ENCODE assay signal across 34 cellular contexts in the genomic region with DNA sequence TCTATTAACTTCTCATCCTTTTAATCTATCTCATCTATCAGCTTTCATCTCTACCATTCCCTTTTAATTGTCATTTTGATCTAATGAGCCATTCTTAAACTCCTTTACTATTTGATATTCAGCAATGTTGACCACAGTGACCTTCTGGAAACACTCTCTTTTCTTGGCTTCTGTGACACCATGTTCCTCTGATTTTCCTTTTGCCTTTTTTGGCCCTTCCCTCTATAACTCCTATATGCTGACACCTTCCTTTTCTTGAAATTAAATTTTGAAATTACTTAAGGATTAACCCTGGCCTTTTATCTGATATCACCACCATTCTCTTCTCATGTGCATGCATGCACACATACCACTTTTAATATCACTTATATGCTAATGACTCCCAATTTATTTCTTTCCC. TPM values are rescaled to one million over a fixed set of nuclear protein-coding genes. Genes with fewer than 3 reads are reported as not detected.
"Had no signal": no experiment of that assay in that cellular context is flagged by ENCODE, and none has a peak within 500 bp of the region (broad histone marks: within the 10 kb centered on the region; RNA-seq: fewer than 3 reads in every experiment).

No MANE protein-coding gene starts in this region.

- H3K27me3 Mint-ChIP-seq: activated B cell treated with CpG ODN at 0.5 μM for 24 hours; activated CD4-positive, alpha-beta memory T cell treated with anti-CD3 and anti-CD28 coated beads, Interleukin-2, amount 10 ng/mL, durations not matched to agents 7 days and 5 days; activated naive CD8-positive, alpha-beta T cell treated with anti-CD3 and anti-CD28 coated beads, Interleukin-2, amount 10 ng/mL, durations not matched to agents 7 days and 5 days; activated T-cell treated with anti-CD3 and anti-CD28 coated beads, Interleukin-2, amount 50 U/mL, for 24 hours; activated T-helper 17 cell treated with anti-CD3 and anti-CD28 coated beads, Interleukin-2, amount 50 U/mL, for 72 hours; brain; effector memory CD8-positive, alpha-beta T cell; T-helper 17 cell had no signal

- ATAC-seq: activated CD4-positive, CD25-positive, alpha-beta regulatory T cell treated with anti-CD3 and anti-CD28 coated beads, Interleukin-2, amount 50 U/mL, for 24 hours; activated naive CD4-positive, alpha-beta T cell treated with anti-CD3 and anti-CD28 coated beads, Interleukin-2, amount 50 U/mL, for 72 hours; activated T-cell treated with anti-CD3 and anti-CD28 coated beads, Interleukin-2, amount 50 U/mL, for 72 hours; activated T-helper 17 cell treated with anti-CD3 and anti-CD28 coated beads, Interleukin-2, amount 50 U/mL, for 72 hours; effector memory CD8-positive, alpha-beta T cell; foreskin keratinocyte; gastrocnemius medialis; heart right ventricle; T-helper 17 cell had no signal

- H3K4me1 ChIP-seq: ascending aorta, breast epithelium, foreskin keratinocyte, gastrocnemius medialis had no signal

- H3K27ac Mint-ChIP-seq: activated B cell treated with CpG ODN at 0.5 μM for 24 hours; activated CD4-positive, alpha-beta memory T cell treated with anti-CD3 and anti-CD28 coated beads, Interleukin-2, amount 10 ng/mL, durations not matched to agents 7 days and 5 days; activated naive CD4-positive, alpha-beta T cell treated with anti-CD3 and anti-CD28 coated beads, Interleukin-2, amount 50 U/mL, for 72 hours; activated naive CD8-positive, alpha-beta T cell treated with anti-CD3 and anti-CD28 coated beads, Interleukin-2, amount 10 ng/mL, durations not matched to agents 7 days and 5 days; activated T-cell treated with anti-CD3 and anti-CD28 coated beads, Interleukin-2, amount 50 U/mL, for 24 hours; activated T-cell treated with anti-CD3 and anti-CD28 coated beads, Interleukin-2, amount 50 U/mL, for 72 hours; activated T-helper 17 cell treated with anti-CD3 and anti-CD28 coated beads, Interleukin-2, amount 50 U/mL, for 72 hours; brain; T-helper 17 cell; T-helper 2 cell treated with Interferon-gamma antibody and Interleukin-4, amounts not matched to agents 5 μg/mL and 100 μg/mL, for 36 hours had no signal

- H3K36me3 ChIP-seq: ascending aorta, breast epithelium, cardiac muscle cell, esophagus muscularis mucosa, gastrocnemius medialis, heart right ventricle, WERI-Rb-1 had no signal

- DNase-seq: activated B cell treated with CpG ODN at 0.5 μM for 24 hours; activated CD4-positive, alpha-beta memory T cell treated with anti-CD3 and anti-CD28 coated beads, Interleukin-2, amount 10 ng/mL, durations not matched to agents 7 days and 5 days; activated CD4-positive, alpha-beta T cell treated with anti-CD3 and anti-CD28 coated beads for 48 hours; activated CD8-positive, alpha-beta memory T cell treated with anti-CD3 and anti-CD28 coated beads, Interleukin-2, amount 50 U/mL, for 48 hours; activated effector memory CD4-positive, alpha-beta T cell treated with Interleukin-2 at 50 U/mL for 16 hours; activated gamma-delta T cell treated with Interleukin-2 at 50 U/mL for 16 hours; activated naive CD4-positive, alpha-beta T cell treated with Interleukin-2 at 50 U/mL for 16 hours; activated naive CD8-positive, alpha-beta T cell treated with anti-CD3 and anti-CD28 coated beads, Interleukin-2, amount 10 ng/mL, durations not matched to agents 7 days and 5 days; activated T-cell treated with anti-CD3 and anti-CD28 coated beads for 4 hours; activated T-cell treated with anti-CD3 and anti-CD28 coated beads, Interleukin-2, amount 50 U/mL, for 24 hours; activated T-cell treated with anti-CD3 and anti-CD28 coated beads, Interleukin-2, amount 50 U/mL, for 72 hours; central memory CD4-positive, alpha-beta T cell; cortex of kidney; dermis blood vessel endothelial cell; effector CD4-positive, alpha-beta T cell; effector memory CD8-positive, alpha-beta T cell; erythroblast; foreskin keratinocyte; gastrocnemius medialis; heart right ventricle; T-helper 17 cell; T1000; WERI-Rb-1 had no signal

- H3K4me3 Mint-ChIP-seq: activated B cell treated with CpG ODN at 0.5 μM for 24 hours; activated CD4-positive, alpha-beta memory T cell treated with anti-CD3 and anti-CD28 coated beads, Interleukin-2, amount 10 ng/mL, durations not matched to agents 7 days and 5 days; activated naive CD8-positive, alpha-beta T cell treated with anti-CD3 and anti-CD28 coated beads, Interleukin-2, amount 10 ng/mL, durations not matched to agents 7 days and 5 days; activated T-cell treated with anti-CD3 and anti-CD28 coated beads, Interleukin-2, amount 50 U/mL, for 24 hours; activated T-cell treated with anti-CD3 and anti-CD28 coated beads, Interleukin-2, amount 50 U/mL, for 72 hours; activated T-helper 17 cell treated with anti-CD3 and anti-CD28 coated beads, Interleukin-2, amount 50 U/mL, for 72 hours; brain; effector memory CD8-positive, alpha-beta T cell; T-helper 17 cell; T-helper 2 cell treated with Interferon-gamma antibody and Interleukin-4, amounts not matched to agents 5 μg/mL and 100 μg/mL, for 36 hours had no signal

- H3K9me3 ChIP-seq: ascending aorta, breast epithelium, esophagus muscularis mucosa, gastrocnemius medialis, heart right ventricle had no signal

- H3K36me3 Mint-ChIP-seq: brain had no signal

- FAIRE-seq: colon had no signal

- H3K27ac ChIP-seq: ascending aorta, breast epithelium, cardiac muscle cell, esophagus muscularis mucosa, foreskin keratinocyte, gastrocnemius medialis, heart right ventricle, WERI-Rb-1 had no signal

- H3K9me3 Mint-ChIP-seq: activated B cell treated with CpG ODN at 0.5 μM for 24 hours; activated T-cell treated with anti-CD3 and anti-CD28 coated beads, Interleukin-2, amount 50 U/mL, for 72 hours; activated T-helper 17 cell treated with anti-CD3 and anti-CD28 coated beads, Interleukin-2, amount 50 U/mL, for 72 hours; effector memory CD8-positive, alpha-beta T cell had no signal

- H3K27me3 ChIP-seq: ascending aorta, breast epithelium, cardiac muscle cell, esophagus muscularis mucosa, foreskin keratinocyte, gastrocnemius medialis, heart right ventricle had no signal

- H3K4me3 ChIP-seq: ascending aorta, breast epithelium, cardiac muscle cell, esophagus muscularis mucosa, gastrocnemius medialis, heart right ventricle had no signal

RNA-seq across cellular contexts. Expression of gene SAMSN1, which starts 41.2 kb away (rescaled TPM):
- total RNA-seq: chondrocyte, dermis blood vessel endothelial cell, foreskin keratinocyte had no signal
- polyA plus RNA-seq: foreskin keratinocyte had no signal
